Comparison of ENCODE assay signal across 14 cellular contexts in the genomic region with DNA sequence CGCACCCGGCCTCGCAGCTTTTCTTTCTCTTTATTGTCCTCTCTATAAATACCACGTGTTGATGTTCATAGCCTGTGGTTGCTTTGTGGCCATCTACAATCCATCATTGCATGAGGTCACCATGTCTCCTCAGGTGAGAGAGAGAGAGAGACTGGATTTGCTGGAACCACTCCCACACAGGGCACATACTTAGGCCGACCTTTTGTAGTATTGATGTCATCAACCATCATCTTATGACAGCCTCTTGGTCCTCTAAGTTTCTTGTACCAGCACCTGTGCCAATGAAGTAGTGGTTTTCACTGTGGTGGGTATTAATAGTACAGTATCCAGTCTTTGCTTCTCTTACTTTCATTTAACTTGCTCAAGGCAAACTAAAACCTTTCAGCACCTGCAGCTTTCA. TPM values are rescaled to one million over a fixed set of nuclear protein-coding genes. Genes with fewer than 3 reads are reported as not detected.
A peak's percentile ranks its signal among the peaks of the same experiment; 100 is the strongest.
DNase-seq lines count a peak whose midpoint lies in the region; ATAC-seq and TF ChIP-seq lines count a peak whose summit lies in the region.
"Had no signal": no experiment of that assay in that cellular context is flagged by ENCODE, and none has a peak within 500 bp of the region (broad histone marks: within the 10 kb centered on the region; RNA-seq: fewer than 3 reads in every experiment).

No MANE protein-coding gene starts in this region.

- H3K36me3 Mint-ChIP-seq in Caco-2 (ENCODE audit: insufficient read depth, unreplicated experiment) = no peaks in the 10 kb centered on the region
- no peaks in the 10 kb centered on the region for H3K36me3 Mint-ChIP-seq in mesothelial cell of epicardium

- no peaks in the 10 kb centered on the region for H3K27me3 Mint-ChIP-seq in Caco-2 (ENCODE audit: insufficient read depth, unreplicated experiment)
- H3K27me3 Mint-ChIP-seq in mesothelial cell of epicardium (ENCODE audit: low read depth) = no peaks in the 10 kb centered on the region

- no peak overlapping the region for H3K4me3 ChIP-seq in Caco-2 (ENCODE audit: low read depth, low read length)
- no peak overlapping the region for H3K4me3 ChIP-seq in RWPE2 (ENCODE audit: severe bottlenecking)
- H3K4me3 ChIP-seq: BLaER1 treated with 17β-estradiol and CSF1 and Interleukin-3, amounts not matched to agents 10 nM and 100 nM had no signal

- H3K9me3 ChIP-seq in Caco-2 (no peaks in the 10 kb centered on the region), RWPE2 (ENCODE audit: severe bottlenecking) (no peaks in the 10 kb centered on the region)
- H3K9me3 ChIP-seq: BLaER1 treated with 17β-estradiol and CSF1 and Interleukin-3, amounts not matched to agents 10 nM and 100 nM had no signal

- H3K4me1 ChIP-seq in Caco-2 (0 out of 2 replicates have a peak, but pooled peaks cover 4% of the 10 kb centered on the region), RWPE2 (ENCODE audit: insufficient read depth, poor library complexity, severe bottlenecking) (no peaks in the 10 kb centered on the region)

- POLR2A ChIA-PET in Caco-2 (lab: Charles Lee) = no interaction called here

- peak overlapping the region; percentile 5 for H3K27ac Mint-ChIP-seq in Caco-2 (ENCODE audit: unreplicated experiment)
- H3K27ac Mint-ChIP-seq in mesothelial cell of epicardium = no peak overlapping the region

- peak; percentile 67 for ATAC-seq in GM21576 (IDR thresholded peaks at IDR 0.05; ENCODE audit: unreplicated experiment)
- no peak for ATAC-seq in RWPE2 (ENCODE audit: low read depth)
- ATAC-seq in GM19023 (IDR thresholded peaks at IDR 0.05; ENCODE audit: unreplicated experiment) = no peak
- ATAC-seq in HG03039 (IDR thresholded peaks at IDR 0.05; ENCODE audit: unreplicated experiment) = no peak

- no peaks in the 10 kb centered on the region for H3K36me3 ChIP-seq in Caco-2 (ENCODE audit: control insufficient read depth, insufficient read depth, low read length)
- no peaks in the 10 kb centered on the region for H3K36me3 ChIP-seq in RWPE2 (ENCODE audit: low read depth)
- H3K36me3 ChIP-seq: BLaER1 treated with 17β-estradiol and CSF1 and Interleukin-3, amounts not matched to agents 10 nM and 100 nM had no signal

- H3K9me3 Mint-ChIP-seq in Caco-2 (ENCODE audit: unreplicated experiment) (no peaks in the 10 kb centered on the region), mesothelial cell of epicardium (no peaks in the 10 kb centered on the region)

- H3K4me1 Mint-ChIP-seq in Caco-2 (ENCODE audit: low read depth, unreplicated experiment) = peaks cover 20% of the 10 kb centered on the region
- H3K4me1 Mint-ChIP-seq in mesothelial cell of epicardium = no peaks in the 10 kb centered on the region

- H3K4me3 Mint-ChIP-seq in Caco-2 (ENCODE audit: unreplicated experiment) = no peak overlapping the region
- H3K4me3 Mint-ChIP-seq in mesothelial cell of epicardium = no peak overlapping the region

- no TSS peak for BruUV-seq in Caco-2 (replicated peaks; lab: Mats Ljungman, UMichigan)

- no peak for TF ChIP-seq CTCF in Caco-2 (IDR thresholded peaks at IDR 0.05; ENCODE audit: insufficient read depth in 1 of 2, low read depth in 1 of 2, low read length in 1 of 2, severe bottlenecking in 1 of 2, unreplicated experiment in 1 of 2)
- TF ChIP-seq CTCF in RWPE2 (IDR thresholded peaks at IDR 0.05; ENCODE audit: poor library complexity, severe bottlenecking) = no peak
- no peak for TF ChIP-seq CTCF in mesothelial cell of epicardium (IDR thresholded peaks at IDR 0.05; ENCODE audit: unreplicated experiment)

- DNase-seq in Caco-2 (peak; percentile 39 to 46), RWPE2 (ENCODE audit: low spot score) (peak; percentile 8), kidney tubule cell (ENCODE audit: low spot score) (peak; percentile 92), amygdala (lab: John Stamatoyannopoulos, UW) (no peak), mesothelial cell of epicardium (ENCODE audit: low spot score in 2 of 2, unreplicated experiment in 2 of 2) (no peak)
- DNase-seq: activated CD8-positive, alpha-beta memory T cell treated with anti-CD3 and anti-CD28 coated beads for 24 hours; cerebellar nuclear complex; NCI-H2029 treated with DMSO at 0.1 percent for 48 hours had no signal

- no peak overlapping the region for H3K27ac ChIP-seq in RWPE2 (ENCODE audit: poor library complexity, severe bottlenecking)
- H3K27ac ChIP-seq: BLaER1 treated with 17β-estradiol and CSF1 and Interleukin-3, amounts not matched to agents 10 nM and 100 nM; RWPE1 had no signal

- H3K27me3 ChIP-seq in Caco-2 (replicated peaks; ENCODE audit: control insufficient read depth, insufficient read depth, low read length) = no peaks in the 10 kb centered on the region
- H3K27me3 ChIP-seq in RWPE2 (ENCODE audit: insufficient read depth, poor library complexity, severe bottlenecking) = no peaks in the 10 kb centered on the region
- H3K27me3 ChIP-seq: BLaER1 treated with 17β-estradiol and CSF1 and Interleukin-3, amounts not matched to agents 10 nM and 100 nM had no signal

- intact Hi-C loops in Caco-2 (cut with micrococcal nuclease; ENCODE audit: unreplicated experiment) = no loop called here

- CTCF ChIA-PET in Caco-2 (lab: Charles Lee) = interaction anchor here (1.0 kb wide), 1 partner anchor 56 kb away, joined by 3 read pairs; no protein-coding TSS in a partner anchor

RNA-seq across cellular contexts. Expression of gene P2RY6, which starts 22.8 kb away (rescaled TPM):
- 48.4 and 55.7 TPM in 2 replicates for total RNA-seq in Caco-2 (2022)
- total RNA-seq in mesothelial cell of epicardium = 0.36 to 0.51 TPM (median 0.45 TPM) in 3 replicates

RNA-seq across cellular contexts. Expression of gene P2RY2, which starts 31.2 kb away (rescaled TPM):
- total RNA-seq in Caco-2 (2022) (10.4 and 11.4 TPM in 2 replicates), mesothelial cell of epicardium (4.0 to 4.5 TPM (median 4.5 TPM) in 3 replicates)
- total RNA-seq: temporal lobe had no signal

RNA-seq across cellular contexts. Expression of gene ARHGEF17, which starts 58.8 kb away (rescaled TPM):
- total RNA-seq in Caco-2 (2022) (77.9 and 78.1 TPM in 2 replicates), mesothelial cell of epicardium (136 to 150 TPM (median 140 TPM) in 3 replicates)

Comparison
In these comparisons a context has a peak if more than half of its experiments do, and no peak if none do; other contexts are left out.
1. DNase-seq: peak in Caco-2 (2 of 2), RWPE2 (single experiment) and kidney tubule cell (single experiment); none in amygdala (0 of 56) and mesothelial cell of epicardium (0 of 2).
2. RNA of gene P2RY6, which starts 22.8 kb away (total RNA-seq): 48.4 to 55.7 TPM in Caco-2; 0.36 to 0.51 TPM in mesothelial cell of epicardium; every median in the first group is over 10 times any median in the second.